ENCODE assay signal across 1 cellular context in the genomic region with DNA sequence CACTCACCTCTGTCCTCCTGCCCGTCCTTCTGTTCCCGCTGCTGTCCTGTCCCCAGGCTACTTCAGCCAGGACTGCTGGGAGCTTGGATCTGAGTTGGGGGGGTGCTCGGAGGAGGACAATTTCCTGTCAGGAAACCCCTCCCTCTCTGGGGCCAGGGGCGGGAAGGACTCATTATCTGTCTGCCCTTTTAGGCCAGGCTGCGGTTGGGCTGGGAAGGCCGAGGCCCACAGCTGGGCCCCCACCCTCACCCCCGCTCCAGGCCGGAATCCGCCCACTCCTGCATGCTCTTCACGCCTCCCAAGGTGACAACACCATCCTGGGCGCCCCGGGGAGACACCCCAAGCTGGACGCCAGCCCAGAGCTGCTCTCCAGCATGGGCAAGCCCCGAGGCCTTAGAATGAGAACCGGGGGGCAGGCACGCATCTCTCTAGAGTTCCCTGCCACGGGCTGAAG.
TF ChIP-seq lines count a peak whose summit lies in the region.

A gene (minus strand): TSS at position 74 of the 454 bp plus-strand sequence. CDS start 6,362 bp downstream, outside the sequence.

TF ChIP-seq in K562, 482 proteins besides CTCF, POLR2A, EP300 and RAD21 (continued from another document and continues in another):
- TF ChIP-seq, protein P1, sequence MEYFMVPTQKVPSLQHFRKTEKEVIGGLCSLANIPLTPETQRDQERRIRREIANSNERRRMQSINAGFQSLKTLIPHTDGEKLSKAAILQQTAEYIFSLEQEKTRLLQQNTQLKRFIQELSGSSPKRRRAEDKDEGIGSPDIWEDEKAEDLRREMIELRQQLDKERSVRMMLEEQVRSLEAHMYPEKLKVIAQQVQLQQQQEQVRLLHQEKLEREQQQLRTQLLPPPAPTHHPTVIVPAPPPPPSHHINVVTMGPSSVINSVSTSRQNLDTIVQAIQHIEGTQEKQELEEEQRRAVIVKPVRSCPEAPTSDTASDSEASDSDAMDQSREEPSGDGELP (CRISPR knock-in tag; IDR thresholded peaks at IDR 0.05; ENCODE audit: borderline replicate concordance): peak; percentile 96
- TF ChIP-seq EP400 (IDR thresholded peaks at IDR 0.05): no peak
- no peak for TF ChIP-seq IFI16 (CRISPR knock-in tag; IDR thresholded peaks at IDR 0.05)
- no peak; the same call in 1 of the 2 replicates for TF ChIP-seq TAL1 (IDR thresholded peaks at IDR 0.05)
- TF ChIP-seq, protein P2, sequence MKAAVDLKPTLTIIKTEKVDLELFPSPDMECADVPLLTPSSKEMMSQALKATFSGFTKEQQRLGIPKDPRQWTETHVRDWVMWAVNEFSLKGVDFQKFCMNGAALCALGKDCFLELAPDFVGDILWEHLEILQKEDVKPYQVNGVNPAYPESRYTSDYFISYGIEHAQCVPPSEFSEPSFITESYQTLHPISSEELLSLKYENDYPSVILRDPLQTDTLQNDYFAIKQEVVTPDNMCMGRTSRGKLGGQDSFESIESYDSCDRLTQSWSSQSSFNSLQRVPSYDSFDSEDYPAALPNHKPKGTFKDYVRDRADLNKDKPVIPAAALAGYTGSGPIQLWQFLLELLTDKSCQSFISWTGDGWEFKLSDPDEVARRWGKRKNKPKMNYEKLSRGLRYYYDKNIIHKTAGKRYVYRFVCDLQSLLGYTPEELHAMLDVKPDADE (conservative IDR thresholded peaks at IDR 0.05; ENCODE audit: control insufficient read depth, low read depth, low read length): no peak
- TF ChIP-seq, protein P3, sequence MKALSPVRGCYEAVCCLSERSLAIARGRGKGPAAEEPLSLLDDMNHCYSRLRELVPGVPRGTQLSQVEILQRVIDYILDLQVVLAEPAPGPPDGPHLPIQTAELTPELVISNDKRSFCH (CRISPR knock-in tag; IDR thresholded peaks at IDR 0.05): no peak
- TF ChIP-seq, protein P3 (tag; IDR thresholded peaks at IDR 0.05): peak; percentile 97
- TF ChIP-seq, protein P4, sequence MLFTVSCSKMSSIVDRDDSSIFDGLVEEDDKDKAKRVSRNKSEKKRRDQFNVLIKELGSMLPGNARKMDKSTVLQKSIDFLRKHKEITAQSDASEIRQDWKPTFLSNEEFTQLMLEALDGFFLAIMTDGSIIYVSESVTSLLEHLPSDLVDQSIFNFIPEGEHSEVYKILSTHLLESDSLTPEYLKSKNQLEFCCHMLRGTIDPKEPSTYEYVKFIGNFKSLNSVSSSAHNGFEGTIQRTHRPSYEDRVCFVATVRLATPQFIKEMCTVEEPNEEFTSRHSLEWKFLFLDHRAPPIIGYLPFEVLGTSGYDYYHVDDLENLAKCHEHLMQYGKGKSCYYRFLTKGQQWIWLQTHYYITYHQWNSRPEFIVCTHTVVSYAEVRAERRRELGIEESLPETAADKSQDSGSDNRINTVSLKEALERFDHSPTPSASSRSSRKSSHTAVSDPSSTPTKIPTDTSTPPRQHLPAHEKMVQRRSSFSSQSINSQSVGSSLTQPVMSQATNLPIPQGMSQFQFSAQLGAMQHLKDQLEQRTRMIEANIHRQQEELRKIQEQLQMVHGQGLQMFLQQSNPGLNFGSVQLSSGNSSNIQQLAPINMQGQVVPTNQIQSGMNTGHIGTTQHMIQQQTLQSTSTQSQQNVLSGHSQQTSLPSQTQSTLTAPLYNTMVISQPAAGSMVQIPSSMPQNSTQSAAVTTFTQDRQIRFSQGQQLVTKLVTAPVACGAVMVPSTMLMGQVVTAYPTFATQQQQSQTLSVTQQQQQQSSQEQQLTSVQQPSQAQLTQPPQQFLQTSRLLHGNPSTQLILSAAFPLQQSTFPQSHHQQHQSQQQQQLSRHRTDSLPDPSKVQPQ (CRISPR knock-in tag; IDR thresholded peaks at IDR 0.05; ENCODE audit: borderline replicate concordance): no peak
- TF ChIP-seq KDM5B (IDR thresholded peaks at IDR 0.05; ENCODE audit: insufficient replicate concordance, low read depth, low read length): peak; percentile 36
- no peak for TF ChIP-seq SAFB2 (IDR thresholded peaks at IDR 0.05; ENCODE audit: borderline replicate concordance, low read depth, low read length, severe bottlenecking)
- TF ChIP-seq SRSF9 (IDR thresholded peaks at IDR 0.05; ENCODE audit: borderline replicate concordance, low read depth, low read length): no peak
- TF ChIP-seq, protein P5, sequence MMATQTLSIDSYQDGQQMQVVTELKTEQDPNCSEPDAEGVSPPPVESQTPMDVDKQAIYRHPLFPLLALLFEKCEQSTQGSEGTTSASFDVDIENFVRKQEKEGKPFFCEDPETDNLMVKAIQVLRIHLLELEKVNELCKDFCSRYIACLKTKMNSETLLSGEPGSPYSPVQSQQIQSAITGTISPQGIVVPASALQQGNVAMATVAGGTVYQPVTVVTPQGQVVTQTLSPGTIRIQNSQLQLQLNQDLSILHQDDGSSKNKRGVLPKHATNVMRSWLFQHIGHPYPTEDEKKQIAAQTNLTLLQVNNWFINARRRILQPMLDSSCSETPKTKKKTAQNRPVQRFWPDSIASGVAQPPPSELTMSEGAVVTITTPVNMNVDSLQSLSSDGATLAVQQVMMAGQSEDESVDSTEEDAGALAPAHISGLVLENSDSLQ (IDR thresholded peaks at IDR 0.05): peak; percentile 31; the same call in 1 of the 2 replicates
- no peak for TF ChIP-seq ZNF354B (CRISPR knock-in tag; IDR thresholded peaks at IDR 0.05)
- TF ChIP-seq, protein P6, sequence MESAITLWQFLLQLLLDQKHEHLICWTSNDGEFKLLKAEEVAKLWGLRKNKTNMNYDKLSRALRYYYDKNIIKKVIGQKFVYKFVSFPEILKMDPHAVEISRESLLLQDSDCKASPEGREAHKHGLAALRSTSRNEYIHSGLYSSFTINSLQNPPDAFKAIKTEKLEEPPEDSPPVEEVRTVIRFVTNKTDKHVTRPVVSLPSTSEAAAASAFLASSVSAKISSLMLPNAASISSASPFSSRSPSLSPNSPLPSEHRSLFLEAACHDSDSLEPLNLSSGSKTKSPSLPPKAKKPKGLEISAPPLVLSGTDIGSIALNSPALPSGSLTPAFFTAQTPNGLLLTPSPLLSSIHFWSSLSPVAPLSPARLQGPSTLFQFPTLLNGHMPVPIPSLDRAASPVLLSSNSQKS (CRISPR knock-in tag; IDR thresholded peaks at IDR 0.05): no peak
- TF ChIP-seq PHF20 (IDR thresholded peaks at IDR 0.05; ENCODE audit: partially characterized antibody): no peak
- TF ChIP-seq, protein P7, sequence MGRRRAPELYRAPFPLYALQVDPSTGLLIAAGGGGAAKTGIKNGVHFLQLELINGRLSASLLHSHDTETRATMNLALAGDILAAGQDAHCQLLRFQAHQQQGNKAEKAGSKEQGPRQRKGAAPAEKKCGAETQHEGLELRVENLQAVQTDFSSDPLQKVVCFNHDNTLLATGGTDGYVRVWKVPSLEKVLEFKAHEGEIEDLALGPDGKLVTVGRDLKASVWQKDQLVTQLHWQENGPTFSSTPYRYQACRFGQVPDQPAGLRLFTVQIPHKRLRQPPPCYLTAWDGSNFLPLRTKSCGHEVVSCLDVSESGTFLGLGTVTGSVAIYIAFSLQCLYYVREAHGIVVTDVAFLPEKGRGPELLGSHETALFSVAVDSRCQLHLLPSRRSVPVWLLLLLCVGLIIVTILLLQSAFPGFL (CRISPR knock-in tag; IDR thresholded peaks at IDR 0.05): no peak
- TF ChIP-seq ZBTB8A (IDR thresholded peaks at IDR 0.05; ENCODE audit: partially characterized antibody): no peak
- TF ChIP-seq NR3C1 (CRISPR knock-in tag; IDR thresholded peaks at IDR 0.05): no peak
- no peak for TF ChIP-seq HDAC8 (tag; IDR thresholded peaks at IDR 0.05)
- no peak for TF ChIP-seq ZNF12 (CRISPR knock-in tag; IDR thresholded peaks at IDR 0.05)
- TF ChIP-seq, protein P8, sequence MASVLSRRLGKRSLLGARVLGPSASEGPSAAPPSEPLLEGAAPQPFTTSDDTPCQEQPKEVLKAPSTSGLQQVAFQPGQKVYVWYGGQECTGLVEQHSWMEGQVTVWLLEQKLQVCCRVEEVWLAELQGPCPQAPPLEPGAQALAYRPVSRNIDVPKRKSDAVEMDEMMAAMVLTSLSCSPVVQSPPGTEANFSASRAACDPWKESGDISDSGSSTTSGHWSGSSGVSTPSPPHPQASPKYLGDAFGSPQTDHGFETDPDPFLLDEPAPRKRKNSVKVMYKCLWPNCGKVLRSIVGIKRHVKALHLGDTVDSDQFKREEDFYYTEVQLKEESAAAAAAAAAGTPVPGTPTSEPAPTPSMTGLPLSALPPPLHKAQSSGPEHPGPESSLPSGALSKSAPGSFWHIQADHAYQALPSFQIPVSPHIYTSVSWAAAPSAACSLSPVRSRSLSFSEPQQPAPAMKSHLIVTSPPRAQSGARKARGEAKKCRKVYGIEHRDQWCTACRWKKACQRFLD (CRISPR knock-in tag; IDR thresholded peaks at IDR 0.05): no peak
- TF ChIP-seq RFX7 (CRISPR knock-in tag; IDR thresholded peaks at IDR 0.05): no peak
- TF ChIP-seq, protein P9, sequence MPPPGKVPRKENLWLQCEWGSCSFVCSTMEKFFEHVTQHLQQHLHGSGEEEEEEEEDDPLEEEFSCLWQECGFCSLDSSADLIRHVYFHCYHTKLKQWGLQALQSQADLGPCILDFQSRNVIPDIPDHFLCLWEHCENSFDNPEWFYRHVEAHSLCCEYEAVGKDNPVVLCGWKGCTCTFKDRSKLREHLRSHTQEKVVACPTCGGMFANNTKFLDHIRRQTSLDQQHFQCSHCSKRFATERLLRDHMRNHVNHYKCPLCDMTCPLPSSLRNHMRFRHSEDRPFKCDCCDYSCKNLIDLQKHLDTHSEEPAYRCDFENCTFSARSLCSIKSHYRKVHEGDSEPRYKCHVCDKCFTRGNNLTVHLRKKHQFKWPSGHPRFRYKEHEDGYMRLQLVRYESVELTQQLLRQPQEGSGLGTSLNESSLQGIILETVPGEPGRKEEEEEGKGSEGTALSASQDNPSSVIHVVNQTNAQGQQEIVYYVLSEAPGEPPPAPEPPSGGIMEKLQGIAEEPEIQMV (tag; conservative IDR thresholded peaks at IDR 0.05; ENCODE audit: low read depth): no peak
- TF ChIP-seq HCFC1 (IDR thresholded peaks at IDR 0.05; ENCODE audit: low read depth, low read length): no peak
- TF ChIP-seq, protein P10, sequence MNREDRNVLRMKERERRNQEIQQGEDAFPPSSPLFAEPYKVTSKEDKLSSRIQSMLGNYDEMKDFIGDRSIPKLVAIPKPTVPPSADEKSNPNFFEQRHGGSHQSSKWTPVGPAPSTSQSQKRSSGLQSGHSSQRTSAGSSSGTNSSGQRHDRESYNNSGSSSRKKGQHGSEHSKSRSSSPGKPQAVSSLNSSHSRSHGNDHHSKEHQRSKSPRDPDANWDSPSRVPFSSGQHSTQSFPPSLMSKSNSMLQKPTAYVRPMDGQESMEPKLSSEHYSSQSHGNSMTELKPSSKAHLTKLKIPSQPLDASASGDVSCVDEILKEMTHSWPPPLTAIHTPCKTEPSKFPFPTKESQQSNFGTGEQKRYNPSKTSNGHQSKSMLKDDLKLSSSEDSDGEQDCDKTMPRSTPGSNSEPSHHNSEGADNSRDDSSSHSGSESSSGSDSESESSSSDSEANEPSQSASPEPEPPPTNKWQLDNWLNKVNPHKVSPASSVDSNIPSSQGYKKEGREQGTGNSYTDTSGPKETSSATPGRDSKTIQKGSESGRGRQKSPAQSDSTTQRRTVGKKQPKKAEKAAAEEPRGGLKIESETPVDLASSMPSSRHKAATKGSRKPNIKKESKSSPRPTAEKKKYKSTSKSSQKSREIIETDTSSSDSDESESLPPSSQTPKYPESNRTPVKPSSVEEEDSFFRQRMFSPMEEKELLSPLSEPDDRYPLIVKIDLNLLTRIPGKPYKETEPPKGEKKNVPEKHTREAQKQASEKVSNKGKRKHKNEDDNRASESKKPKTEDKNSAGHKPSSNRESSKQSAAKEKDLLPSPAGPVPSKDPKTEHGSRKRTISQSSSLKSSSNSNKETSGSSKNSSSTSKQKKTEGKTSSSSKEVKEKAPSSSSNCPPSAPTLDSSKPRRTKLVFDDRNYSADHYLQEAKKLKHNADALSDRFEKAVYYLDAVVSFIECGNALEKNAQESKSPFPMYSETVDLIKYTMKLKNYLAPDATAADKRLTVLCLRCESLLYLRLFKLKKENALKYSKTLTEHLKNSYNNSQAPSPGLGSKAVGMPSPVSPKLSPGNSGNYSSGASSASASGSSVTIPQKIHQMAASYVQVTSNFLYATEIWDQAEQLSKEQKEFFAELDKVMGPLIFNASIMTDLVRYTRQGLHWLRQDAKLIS (CRISPR knock-in tag; IDR thresholded peaks at IDR 0.05): no peak
- no peak for TF ChIP-seq ARID2 (IDR thresholded peaks at IDR 0.05)
- TF ChIP-seq SMARCA4 (IDR thresholded peaks at IDR 0.05): peak; percentile 44; the same call in 1 of the 2 replicates
- TF ChIP-seq ZNF140 (CRISPR knock-in tag; IDR thresholded peaks at IDR 0.05): no peak
- TF ChIP-seq KDM4B (IDR thresholded peaks at IDR 0.05; ENCODE audit: borderline replicate concordance in 2 of 2, low read depth in 1 of 2): 0 out of 4 replicates have a peak, but pooled peaks of 1 of the 2 experiments have one; percentile 71
- TF ChIP-seq YBX1 (IDR thresholded peaks at IDR 0.05): no peak
- 0 out of 2 replicates have a peak, but pooled peaks have one; percentile 38 for TF ChIP-seq JUND (IDR thresholded peaks at IDR 0.05; ENCODE audit: borderline replicate concordance, low read depth, low read length)
- TF ChIP-seq JUND (tag; IDR thresholded peaks at IDR 0.05; ENCODE audit: borderline replicate concordance, low read depth, low read length): no peak; the same call in 2 of the 3 replicates
- TF ChIP-seq NR2F6 (CRISPR knock-in tag; IDR thresholded peaks at IDR 0.05): no peak
- TF ChIP-seq HDAC3 (IDR thresholded peaks at IDR 0.05; ENCODE audit: borderline replicate concordance, partially characterized antibody): no peak
- TF ChIP-seq ZNF75A (CRISPR knock-in tag; IDR thresholded peaks at IDR 0.05): no peak
- TF ChIP-seq TAF9B (IDR thresholded peaks at IDR 0.05; ENCODE audit: partially characterized antibody): no peak
- TF ChIP-seq GTF2F1 (IDR thresholded peaks at IDR 0.05; ENCODE audit: low read depth, low read length): no peak
- TF ChIP-seq, protein P11, sequence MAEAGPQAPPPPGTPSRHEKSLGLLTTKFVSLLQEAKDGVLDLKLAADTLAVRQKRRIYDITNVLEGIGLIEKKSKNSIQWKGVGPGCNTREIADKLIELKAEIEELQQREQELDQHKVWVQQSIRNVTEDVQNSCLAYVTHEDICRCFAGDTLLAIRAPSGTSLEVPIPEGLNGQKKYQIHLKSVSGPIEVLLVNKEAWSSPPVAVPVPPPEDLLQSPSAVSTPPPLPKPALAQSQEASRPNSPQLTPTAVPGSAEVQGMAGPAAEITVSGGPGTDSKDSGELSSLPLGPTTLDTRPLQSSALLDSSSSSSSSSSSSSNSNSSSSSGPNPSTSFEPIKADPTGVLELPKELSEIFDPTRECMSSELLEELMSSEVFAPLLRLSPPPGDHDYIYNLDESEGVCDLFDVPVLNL (CRISPR knock-in tag; IDR thresholded peaks at IDR 0.05; ENCODE audit: low read depth): no peak
- TF ChIP-seq, protein P12, sequence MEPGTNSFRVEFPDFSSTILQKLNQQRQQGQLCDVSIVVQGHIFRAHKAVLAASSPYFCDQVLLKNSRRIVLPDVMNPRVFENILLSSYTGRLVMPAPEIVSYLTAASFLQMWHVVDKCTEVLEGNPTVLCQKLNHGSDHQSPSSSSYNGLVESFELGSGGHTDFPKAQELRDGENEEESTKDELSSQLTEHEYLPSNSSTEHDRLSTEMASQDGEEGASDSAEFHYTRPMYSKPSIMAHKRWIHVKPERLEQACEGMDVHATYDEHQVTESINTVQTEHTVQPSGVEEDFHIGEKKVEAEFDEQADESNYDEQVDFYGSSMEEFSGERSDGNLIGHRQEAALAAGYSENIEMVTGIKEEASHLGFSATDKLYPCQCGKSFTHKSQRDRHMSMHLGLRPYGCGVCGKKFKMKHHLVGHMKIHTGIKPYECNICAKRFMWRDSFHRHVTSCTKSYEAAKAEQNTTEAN (CRISPR knock-in tag; IDR thresholded peaks at IDR 0.05): no peak
- TF ChIP-seq ZKSCAN3 (CRISPR knock-in tag; IDR thresholded peaks at IDR 0.05): no peak
- TF ChIP-seq ELF1 (tag; IDR thresholded peaks at IDR 0.05): no peak
- no peak for TF ChIP-seq STAT5A (IDR thresholded peaks at IDR 0.05; ENCODE audit: borderline replicate concordance, low read length)
- TF ChIP-seq KLF1 (tag; IDR thresholded peaks at IDR 0.05): no peak
